ENCODE assay signal across 19 cellular contexts in genomic region chr14:23137221-23138172, GRCh38. TPM values are rescaled to one million over a fixed set of nuclear protein-coding genes. Genes with fewer than 3 reads are reported as not detected.
DNase-seq lines count a peak whose midpoint lies in the region; ATAC-seq and TF ChIP-seq lines count a peak whose summit lies in the region.
"Had no signal": no experiment of that assay in that cellular context is flagged by ENCODE, and none has a peak within 500 bp of the region (broad histone marks: within the 10 kb centered on the region; RNA-seq: fewer than 3 reads in every experiment).

No MANE protein-coding gene starts in this region.

- no peak overlapping the region for H3K4me3 ChIP-seq in lower lobe of right lung
- H3K4me3 ChIP-seq: ovary, PC-9, thoracic aorta had no signal

- H3K4me1 Mint-ChIP-seq in stimulated activated naive CD8-positive, alpha-beta T cell treated with anti-CD3 and anti-CD28 coated beads, Interleukin-15, amount 100 ng/mL, for 72 hours, result peaks cover 4% of the 10 kb centered on the region
- H3K4me1 Mint-ChIP-seq in endothelial cell (ENCODE audit: unreplicated experiment) (peaks cover 4% of the 10 kb centered on the region), glutamatergic neuron (ENCODE audit: low read depth, unreplicated experiment) (no peaks in the 10 kb centered on the region)

- no peak for DNase-seq in stimulated activated naive CD8-positive, alpha-beta T cell treated with anti-CD3 and anti-CD28 coated beads, Interleukin-15, amount 100 ng/mL, for 72 hours
- no peak for DNase-seq in stimulated activated naive CD8-positive, alpha-beta T cell treated with anti-CD3 and anti-CD28 coated beads, Interleukin-15, Interleukin-2, amounts not matched to agents 100 U/mL and 50 U/mL, for 24 hours
- no peak for DNase-seq in endothelial cell (ENCODE audit: low spot score)
- no peak for DNase-seq in lower lobe of right lung
- DNase-seq in glutamatergic neuron, result no peak
- no peak for DNase-seq in amygdala (lab: John Stamatoyannopoulos, UW)
- DNase-seq: activated CD4-positive, CD25-positive, alpha-beta regulatory T cell treated with anti-CD3 and anti-CD28 coated beads, Interleukin-2, amount 50 U/mL, for 72 hours; activated T-cell treated with anti-CD3 and anti-CD28 coated beads for 4 hours; COR-L47; NCI-H2227 treated with DMSO at 0.1 percent for 48 hours; ovary; PC-9; T-helper 1 cell had no signal

- intact Hi-C loops in lower lobe of right lung (cut with DNase I), result no loop called here

- H3K27me3 ChIP-seq in lower lobe of right lung (ENCODE audit: low read depth), result no peaks in the 10 kb centered on the region
- H3K27me3 ChIP-seq: ovary had no signal

- H3K9me3 Mint-ChIP-seq in stimulated activated naive CD8-positive, alpha-beta T cell treated with anti-CD3 and anti-CD28 coated beads, Interleukin-15, amount 100 ng/mL, for 72 hours, result no peaks in the 10 kb centered on the region
- H3K9me3 Mint-ChIP-seq in endothelial cell (ENCODE audit: unreplicated experiment) (no peaks in the 10 kb centered on the region), glutamatergic neuron (ENCODE audit: unreplicated experiment) (no peaks in the 10 kb centered on the region)
- H3K9me3 Mint-ChIP-seq: activated naive CD4-positive, alpha-beta T cell treated with anti-CD3 and anti-CD28 coated beads, Interleukin-2, amount 50 U/mL, for 72 hours had no signal

- TF ChIP-seq CTCF in endothelial cell (IDR thresholded peaks at IDR 0.05; ENCODE audit: unreplicated experiment), result no peak
- no peak for TF ChIP-seq CTCF in lower lobe of right lung (IDR thresholded peaks at IDR 0.05)
- TF ChIP-seq CTCF in glutamatergic neuron (IDR thresholded peaks at IDR 0.05; ENCODE audit: partially characterized antibody, unreplicated experiment), result no peak

- H3K4me1 ChIP-seq in lower lobe of right lung, result peaks cover 4% of the 10 kb centered on the region

- no peak for ATAC-seq in stimulated activated naive CD8-positive, alpha-beta T cell treated with anti-CD3 and anti-CD28 coated beads, Interleukin-15, amount 100 ng/mL, for 72 hours
- no peak for ATAC-seq in stimulated activated naive CD8-positive, alpha-beta T cell treated with anti-CD3 and anti-CD28 coated beads, Interleukin-15, Interleukin-2, amounts not matched to agents 100 U/mL and 50 U/mL, for 24 hours
- ATAC-seq in lower lobe of right lung (peak; percentile 29 to 42), HG03520 (IDR thresholded peaks at IDR 0.05; ENCODE audit: unreplicated experiment) (no peak), GM19452 (IDR thresholded peaks at IDR 0.05; ENCODE audit: unreplicated experiment) (no peak)
- ATAC-seq: activated naive CD4-positive, alpha-beta T cell treated with anti-CD3 and anti-CD28 coated beads, Interleukin-2, amount 50 U/mL, for 72 hours; HCT116 had no signal

- no peak overlapping the region for H3K27ac ChIP-seq in lower lobe of right lung
- H3K27ac ChIP-seq: ovary, PC-9, thoracic aorta had no signal

- peak overlapping the region; percentile 54 to 85 for H3K27ac Mint-ChIP-seq in stimulated activated naive CD8-positive, alpha-beta T cell treated with anti-CD3 and anti-CD28 coated beads, Interleukin-15, amount 100 ng/mL, for 72 hours
- peak overlapping the region; percentile 13 for H3K27ac Mint-ChIP-seq in endothelial cell (ENCODE audit: unreplicated experiment)
- H3K27ac Mint-ChIP-seq in glutamatergic neuron (ENCODE audit: unreplicated experiment), result no peak overlapping the region
- H3K27ac Mint-ChIP-seq: activated naive CD4-positive, alpha-beta T cell treated with anti-CD3 and anti-CD28 coated beads, Interleukin-2, amount 50 U/mL, for 72 hours had no signal

- H3K36me3 ChIP-seq in lower lobe of right lung, result peaks cover 6% of the 10 kb centered on the region
- H3K36me3 ChIP-seq: ovary had no signal

- no peaks in the 10 kb centered on the region for H3K9me3 ChIP-seq in lower lobe of right lung
- H3K9me3 ChIP-seq: ovary, thoracic aorta had no signal

- no peak overlapping the region for H3K4me3 Mint-ChIP-seq in stimulated activated naive CD8-positive, alpha-beta T cell treated with anti-CD3 and anti-CD28 coated beads, Interleukin-15, amount 100 ng/mL, for 72 hours
- H3K4me3 Mint-ChIP-seq in endothelial cell (ENCODE audit: unreplicated experiment) (no peak overlapping the region), glutamatergic neuron (ENCODE audit: unreplicated experiment) (no peak overlapping the region)

- H3K36me3 Mint-ChIP-seq in endothelial cell (ENCODE audit: low read depth, unreplicated experiment) (peaks cover 3% of the 10 kb centered on the region), glutamatergic neuron (ENCODE audit: unreplicated experiment) (no peaks in the 10 kb centered on the region)
- H3K36me3 Mint-ChIP-seq: activated naive CD4-positive, alpha-beta T cell treated with anti-CD3 and anti-CD28 coated beads, Interleukin-2, amount 50 U/mL, for 72 hours had no signal

- H3K27me3 Mint-ChIP-seq in stimulated activated naive CD8-positive, alpha-beta T cell treated with anti-CD3 and anti-CD28 coated beads, Interleukin-15, amount 100 ng/mL, for 72 hours, result no peaks in the 10 kb centered on the region
- H3K27me3 Mint-ChIP-seq in endothelial cell (ENCODE audit: unreplicated experiment) (peaks cover 1% of the 10 kb centered on the region), glutamatergic neuron (ENCODE audit: unreplicated experiment) (peaks cover 2% of the 10 kb centered on the region)

RNA-seq across cellular contexts. Expression of gene CEBPE, which starts 18.4 kb away (rescaled TPM):
- total RNA-seq in endothelial cell (ENCODE audit: unreplicated experiment), result not detected
- 0.32 TPM for total RNA-seq in lower lobe of right lung
- total RNA-seq in glutamatergic neuron (ENCODE audit: unreplicated experiment), result not detected
- total RNA-seq: ovary, PC-9, thoracic aorta had no signal

RNA-seq across cellular contexts. Expression of gene CIROP, which starts 32.7 kb away (rescaled TPM):
- total RNA-seq in endothelial cell (ENCODE audit: unreplicated experiment) (not detected), lower lobe of right lung (not detected), glutamatergic neuron (ENCODE audit: unreplicated experiment) (not detected)
- total RNA-seq: activated naive CD4-positive, alpha-beta T cell treated with anti-CD3 and anti-CD28 coated beads, Interleukin-2, amount 50 U/mL, for 72 hours; LHCN-M2; ovary; PC-9 had no signal

RNA-seq across cellular contexts. Expression of gene C14orf119, which starts 42.2 kb away (rescaled TPM):
- total RNA-seq in endothelial cell (ENCODE audit: unreplicated experiment), result 55.2 TPM
- total RNA-seq in lower lobe of right lung, result 53.3 TPM
- total RNA-seq in glutamatergic neuron (ENCODE audit: unreplicated experiment), result 40.3 TPM

RNA-seq across cellular contexts. Expression of gene ACIN1, which starts 42.6 kb away (rescaled TPM):
- total RNA-seq in endothelial cell (ENCODE audit: unreplicated experiment) (226 TPM), lower lobe of right lung (163 TPM), glutamatergic neuron (ENCODE audit: unreplicated experiment) (341 TPM)

RNA-seq across cellular contexts. Expression of gene SLC7A8, which starts 46.0 kb away (rescaled TPM):
- total RNA-seq in endothelial cell (ENCODE audit: unreplicated experiment) (24.3 TPM), lower lobe of right lung (36.8 TPM), glutamatergic neuron (ENCODE audit: unreplicated experiment) (7.9 TPM)

Comparison
In these comparisons a context has a peak if more than half of its experiments do, and no peak if none do; other contexts are left out.
1. ATAC-seq: peak in lower lobe of right lung (2 of 2); none in stimulated activated naive CD8-positive, alpha-beta T cell treated with anti-CD3 and anti-CD28 coated beads, Interleukin-15, amount 100 ng/mL, for 72 hours (single experiment), stimulated activated naive CD8-positive, alpha-beta T cell treated with anti-CD3 and anti-CD28 coated beads, Interleukin-15, Interleukin-2, amounts not matched to agents 100 U/mL and 50 U/mL, for 24 hours (single experiment), HG03520 (single experiment) and GM19452 (single experiment).